1 cellular context compared by ENCODE assay signal in genomic region chr10:30709700-30710358, GRCh38.
A peak's percentile ranks its signal among the peaks of the same experiment; 100 is the strongest.
TF ChIP-seq lines count a peak whose summit lies in the region.

No MANE protein-coding gene starts in this region.

TF ChIP-seq in K562, 482 proteins besides CTCF, POLR2A, EP300 and RAD21 (continued from another document):
- TF ChIP-seq USF1 (CRISPR knock-in tag; IDR thresholded peaks at IDR 0.05) (peak; percentile 55; the same call in 1 of the 2 replicates), RBM25 (IDR thresholded peaks at IDR 0.05; ENCODE audit: low read depth, low read length, severe bottlenecking) (no peak), RAD51 (IDR thresholded peaks at IDR 0.05; ENCODE audit: borderline replicate concordance, low read depth) (peak; percentile 67; the same call in 1 of the 2 replicates), ZNF212 (CRISPR knock-in tag; IDR thresholded peaks at IDR 0.05) (no peak)
